ENCODE assay signal across 19 cellular contexts in genomic region chr2:76763276-76763675, GRCh38.
DNase-seq lines count a peak whose midpoint lies in the region; ATAC-seq, FAIRE-seq and TF ChIP-seq lines count a peak whose summit lies in the region.
"Had no signal": no experiment of that assay in that cellular context is flagged by ENCODE, and none has a peak within 500 bp of the region (broad histone marks: within the 10 kb centered on the region; RNA-seq: fewer than 3 reads in every experiment).

No MANE protein-coding gene starts in this region.

- H3K4me3 ChIP-seq in MM.1S (ENCODE audit: low read length): no peak overlapping the region
- H3K4me3 ChIP-seq in GM12878: no peak overlapping the region
- no peak overlapping the region for H3K4me3 ChIP-seq in body of pancreas
- no peak overlapping the region for H3K4me3 ChIP-seq in PC-9
- H3K4me3 ChIP-seq: BLaER1 treated with 17β-estradiol and CSF1 and Interleukin-3, amounts not matched to agents 10 nM and 100 nM; K562 had no signal

- no peaks in the 10 kb centered on the region for H3K9me2 ChIP-seq in MM.1S (replicated peaks; ENCODE audit: insufficient read depth, low read length)
- no peaks in the 10 kb centered on the region for H3K9me2 ChIP-seq in PC-9 (ENCODE audit: insufficient read depth)

- H3K9ac ChIP-seq in MM.1S (ENCODE audit: low read length) (no peak overlapping the region), GM12878 (ENCODE audit: control insufficient read depth, insufficient read depth, low read length) (no peak overlapping the region)
- H3K9ac ChIP-seq: BLaER1 treated with 17β-estradiol and CSF1 and Interleukin-3, amounts not matched to agents 10 nM and 100 nM had no signal

- RAD21 ChIA-PET in GM12878 (lab: Charles Lee; ENCODE audit: unreplicated experiment): no interaction called here

- no peaks in the 10 kb centered on the region for H3K9me3 ChIP-seq in MM.1S (replicated peaks; ENCODE audit: insufficient read depth, low read length)
- H3K9me3 ChIP-seq in GM12878 (replicated peaks; ENCODE audit: control insufficient read depth, insufficient read depth, low read length): no peaks in the 10 kb centered on the region
- H3K9me3 ChIP-seq in body of pancreas: no peaks in the 10 kb centered on the region
- H3K9me3 ChIP-seq in PC-9 (ENCODE audit: insufficient read depth, low read depth): no peaks in the 10 kb centered on the region
- H3K9me3 ChIP-seq: BLaER1 treated with 17β-estradiol and CSF1 and Interleukin-3, amounts not matched to agents 10 nM and 100 nM had no signal

- TF ChIP-seq POLR2A in GM12878 (IDR thresholded peaks at IDR 0.05; ENCODE audit: low read depth, low read length) (no peak), body of pancreas (IDR thresholded peaks at IDR 0.05) (no peak)

- H3K27me3 ChIP-seq in MM.1S (replicated peaks; ENCODE audit: insufficient read depth, low read length) (no peaks in the 10 kb centered on the region), GM12878 (replicated peaks in 1 of 2; ENCODE audit: control insufficient read depth in 2 of 2, insufficient read depth in 2 of 2, low read length in 1 of 2) (no peaks in the 10 kb centered on the region), body of pancreas (no peaks in the 10 kb centered on the region), PC-9 (ENCODE audit: insufficient read depth, low read depth) (no peaks in the 10 kb centered on the region)

- CTCF ChIA-PET in GM12878 (lab: Yijun Ruan, JAX) (no interaction called here), PC-9 (lab: Charles Lee) (no interaction called here)

- H3K4me1 ChIP-seq in MM.1S (ENCODE audit: low read length): peaks cover 22% of the 10 kb centered on the region
- no peaks in the 10 kb centered on the region for H3K4me1 ChIP-seq in GM12878 (ENCODE audit: control insufficient read depth, insufficient read depth, low read length)
- H3K4me1 ChIP-seq in body of pancreas: no peaks in the 10 kb centered on the region
- H3K4me1 ChIP-seq in PC-9 (replicated peaks; ENCODE audit: insufficient read depth): no peaks in the 10 kb centered on the region

- FAIRE-seq in GM12878 (lab: Jason Lieb, UNC): no peak
- FAIRE-seq: GM12891, HTR-8/SVneo, K562 had no signal

- peak; percentile 61 for ATAC-seq in GM18520 (IDR thresholded peaks at IDR 0.05; ENCODE audit: unreplicated experiment)
- peak; percentile 52 for ATAC-seq in GM21717 (IDR thresholded peaks at IDR 0.05; ENCODE audit: unreplicated experiment)
- ATAC-seq in GM12878: peak; percentile 74
- ATAC-seq in body of pancreas: no peak
- no peak for ATAC-seq in activated CD4-positive, CD25-positive, alpha-beta regulatory T cell treated with anti-CD3 and anti-CD28 coated beads, Interleukin-2, amount 50 U/mL, for 24 hours
- ATAC-seq: CD8-positive, alpha-beta T cell; K562 had no signal

- POLR2A ChIA-PET in GM12878 (lab: Charles Lee): no interaction called here
- POLR2A ChIA-PET in PC-9 (lab: Charles Lee; ENCODE audit: unreplicated experiment): no interaction called here

- no peak overlapping the region for H2AFZ ChIP-seq in MM.1S (ENCODE audit: low read length)
- no peak overlapping the region for H2AFZ ChIP-seq in GM12878 (ENCODE audit: control insufficient read depth, low read depth, low read length)
- H2AFZ ChIP-seq in PC-9: no peak overlapping the region

- 4% methylated on average over 2 of the region's 2 CpGs for WGBS in GM12878 (ENCODE audit: insufficient coverage, insufficient replicate concordance, low lambda C conversion rate, missing lambda C conversion rate)
- WGBS in body of pancreas, 2 donors: 62 to 71% methylated on average over 2 of the region's 2 CpGs

- no peaks in the 10 kb centered on the region for H3K36me3 ChIP-seq in MM.1S (replicated peaks; ENCODE audit: insufficient read depth, low read length)
- H3K36me3 ChIP-seq in GM12878 (ENCODE audit: control insufficient read depth in 2 of 2, insufficient read depth in 2 of 2, low read length in 1 of 2): no peaks in the 10 kb centered on the region
- H3K36me3 ChIP-seq in body of pancreas (replicated peaks in 1 of 2; ENCODE audit: insufficient read depth in 1 of 2, low read depth in 2 of 2): no peaks in the 10 kb centered on the region
- H3K36me3 ChIP-seq in PC-9 (ENCODE audit: low read depth): no peaks in the 10 kb centered on the region
- H3K36me3 ChIP-seq: BLaER1 treated with 17β-estradiol and CSF1 and Interleukin-3, amounts not matched to agents 10 nM and 100 nM had no signal

- BruUV-seq in GM12878 (replicated peaks; lab: Mats Ljungman, UMichigan): no TSS peak
- BruUV-seq in PC-9 (replicated peaks; lab: Mats Ljungman, UMichigan): no TSS peak

- in situ Hi-C loops in GM12878 (cut with MboI): no loop called here

- H3K4me2 ChIP-seq in MM.1S (ENCODE audit: low read depth, low read length): peak overlapping the region; percentile 47
- H3K4me2 ChIP-seq in GM12878 (ENCODE audit: control insufficient read depth, insufficient read depth): no peak overlapping the region
- no peak overlapping the region for H3K4me2 ChIP-seq in PC-9
- H3K4me2 ChIP-seq: BLaER1 treated with 17β-estradiol and CSF1 and Interleukin-3, amounts not matched to agents 10 nM and 100 nM had no signal

- H4K20me1 ChIP-seq in MM.1S (ENCODE audit: insufficient read depth, low read length) (no peaks in the 10 kb centered on the region), GM12878 (ENCODE audit: control insufficient read depth, insufficient read depth) (no peaks in the 10 kb centered on the region), PC-9 (ENCODE audit: insufficient read depth) (no peaks in the 10 kb centered on the region)
- H4K20me1 ChIP-seq: BLaER1 treated with 17β-estradiol and CSF1 and Interleukin-3, amounts not matched to agents 10 nM and 100 nM had no signal

- no peak for TF ChIP-seq RAD21 in GM12878 (IDR thresholded peaks at IDR 0.05; ENCODE audit: insufficient read depth, low read depth, low read length)

- no peak for TF ChIP-seq EP300 in GM12878 (IDR thresholded peaks at IDR 0.05; ENCODE audit: borderline replicate concordance in 1 of 2, control insufficient read depth in 1 of 2, low read depth in 2 of 2, low read length in 2 of 2)

- peak overlapping the region; percentile 25; the same call in 1 of the 2 replicates for H3K27ac ChIP-seq in MM.1S (ENCODE audit: low read length)
- H3K27ac ChIP-seq in GM12878 (ENCODE audit: control insufficient read depth, insufficient read depth): no peak overlapping the region
- H3K27ac ChIP-seq in body of pancreas: no peak overlapping the region
- H3K27ac ChIP-seq in PC-9: no peak overlapping the region
- H3K27ac ChIP-seq: BLaER1 treated with 17β-estradiol and CSF1 and Interleukin-3, amounts not matched to agents 10 nM and 100 nM had no signal

- DNase-seq in MM.1S: peak; percentile 90
- DNase-seq in GM12878 (ENCODE audit: low read depth, low spot score): no peak
- DNase-seq in body of pancreas: no peak
- no peak for DNase-seq in PC-9
- DNase-seq: 8988T; Calu3; CD8-positive, alpha-beta T cell; DMS79 treated with DMSO at 0.1 percent for 48 hours; GF-D8; GOT3; H7; IMR-90 had no signal

- H3F3A ChIP-seq in MM.1S (ENCODE audit: insufficient read depth, low read length): 0 out of 2 replicates have a peak, but pooled peaks cover 3% of the 10 kb centered on the region
- H3F3A ChIP-seq in PC-9 (ENCODE audit: insufficient read depth, low read depth): no peaks in the 10 kb centered on the region

- TF ChIP-seq CTCF in MM.1S (IDR thresholded peaks at IDR 0.05; ENCODE audit: low read length) (no peak), GM12878 (IDR thresholded peaks at IDR 0.05 in 2 of 3, conservative IDR thresholded peaks at IDR 0.05 in 1 of 3; ENCODE audit: control insufficient read depth in 2 of 3, extremely low read depth in 1 of 3, insufficient read depth in 1 of 3, low read depth in 3 of 3, low read length in 3 of 3) (no peak), body of pancreas (IDR thresholded peaks at IDR 0.05) (no peak), PC-9 (conservative IDR thresholded peaks at IDR 0.05) (no peak)

- H3K79me2 ChIP-seq in MM.1S (ENCODE audit: low read length) (no peaks in the 10 kb centered on the region), GM12878 (ENCODE audit: control insufficient read depth, insufficient read depth, low read length) (no peaks in the 10 kb centered on the region), PC-9 (ENCODE audit: low read depth) (no peaks in the 10 kb centered on the region)

- SMC1A ChIA-PET in GM12878 (lab: Charles Lee; ENCODE audit: uncharacterized antibody, unreplicated experiment): interaction anchor here (0.6 kb wide), 1 partner anchor 1069 kb away, joined by 3 read pairs; no protein-coding TSS in a partner anchor

- intact Hi-C loops in GM12878 (cut with micrococcal nuclease; ENCODE audit: unreplicated experiment): no loop called here
- intact Hi-C loops in body of pancreas (cut with DNase I): no loop called here
- intact Hi-C loops in PC-9 (cut with micrococcal nuclease; ENCODE audit: unreplicated experiment): no loop called here

TF ChIP-seq in GM12878, 131 proteins besides CTCF, POLR2A, EP300 and RAD21:
- TF ChIP-seq RUNX3 (IDR thresholded peaks at IDR 0.05; ENCODE audit: low read length) (peak; percentile 29; the same call in 1 of the 2 replicates), BHLHE40 (IDR thresholded peaks at IDR 0.05; ENCODE audit: borderline replicate concordance in 1 of 2, low read depth in 2 of 2, low read length in 1 of 2) (0 out of 4 replicates have a peak, but pooled peaks of 1 of the 2 experiments have one; percentile 27), RFX5 (IDR thresholded peaks at IDR 0.05; ENCODE audit: low read depth, low read length) (no peak), IRF5 (IDR thresholded peaks at IDR 0.05; ENCODE audit: borderline replicate concordance) (no peak), SMAD5 (IDR thresholded peaks at IDR 0.05; ENCODE audit: low read depth) (no peak)
TF ChIP-seq in GM12878: peak in this region for 2.

Comparison
In these comparisons a context has a peak if more than half of its experiments do, and no peak if none do; other contexts are left out.
1. ATAC-seq: peak in GM18520 (single experiment), GM21717 (single experiment) and GM12878 (single experiment); none in body of pancreas (single experiment) and activated CD4-positive, CD25-positive, alpha-beta regulatory T cell treated with anti-CD3 and anti-CD28 coated beads, Interleukin-2, amount 50 U/mL, for 24 hours (0 of 2).